10 cellular contexts compared by ENCODE assay signal in genomic region chr1:100721502-100722205, GRCh38. TPM values are rescaled to one million over a fixed set of nuclear protein-coding genes. Genes with fewer than 3 reads are reported as not detected.
DNase-seq lines count a peak whose midpoint lies in the region; TF ChIP-seq lines count a peak whose summit lies in the region.
"Had no signal": no experiment of that assay in that cellular context is flagged by ENCODE, and none has a peak within 500 bp of the region (broad histone marks: within the 10 kb centered on the region; RNA-seq: fewer than 3 reads in every experiment).

No MANE protein-coding gene starts in this region.

- CTCF ChIA-PET in CD8-positive, alpha-beta memory T cell (lab: Charles Lee): no interaction called here
- CTCF ChIA-PET in SK-N-SH (lab: Yijun Ruan, JAX): interaction anchor here (1.3 to 1.4 kb wide), 2 partner anchors 9 to 147 kb away, joined by 3 to 4 read pairs; no protein-coding TSS in a partner anchor

- H3K4me1 ChIP-seq in CD8-positive, alpha-beta memory T cell (ENCODE audit: insufficient read depth, low read length): no peaks in the 10 kb centered on the region
- H3K4me1 ChIP-seq in SK-N-SH (ENCODE audit: control insufficient read depth in 1 of 2, insufficient read depth in 2 of 2, low read depth in 1 of 2, low read length in 1 of 2): peaks cover 0 to 6% of the 10 kb centered on the region in 2 experiments; a peak in 3 of 4 replicates
- H3K4me1 ChIP-seq: body of pancreas had no signal

- peak overlapping the region; percentile 54; the same call in 1 of the 2 replicates for H3K9ac ChIP-seq in SK-N-SH

- H3F3A ChIP-seq in SK-N-SH (replicated peaks; ENCODE audit: insufficient read depth): peaks cover 21% of the 10 kb centered on the region

- POLR2A ChIA-PET in CD8-positive, alpha-beta memory T cell (lab: Charles Lee): no interaction called here
- POLR2A ChIA-PET in SK-N-SH (lab: Yijun Ruan, JAX): no interaction called here

- H3K27ac ChIP-seq in CD8-positive, alpha-beta memory T cell (ENCODE audit: low read depth, low read length): no peak overlapping the region
- H3K27ac ChIP-seq in SK-N-SH (ENCODE audit: low read depth in 2 of 2, low read length in 1 of 2): peak overlapping the region; percentile 86 to 90

- no peaks in the 10 kb centered on the region for H3K9me2 ChIP-seq in SK-N-SH

- peak overlapping the region; percentile 68 for H3K4me2 ChIP-seq in SK-N-SH

- H3K36me3 Mint-ChIP-seq in CD8-positive, alpha-beta memory T cell: no peaks in the 10 kb centered on the region

- 10% methylated on average over 9 of the region's 9 CpGs for WGBS in SK-N-SH (ENCODE audit: low lambda C conversion rate)

- no peaks in the 10 kb centered on the region for H3K27me3 ChIP-seq in CD8-positive, alpha-beta memory T cell (ENCODE audit: insufficient read depth, low read length, poor library complexity, severe bottlenecking)
- H3K27me3 ChIP-seq in SK-N-SH (ENCODE audit: insufficient read depth): no peaks in the 10 kb centered on the region
- H3K27me3 ChIP-seq: body of pancreas had no signal

- no peaks in the 10 kb centered on the region for H3K79me2 ChIP-seq in SK-N-SH (ENCODE audit: insufficient read depth)

- H3K4me3 Mint-ChIP-seq in CD8-positive, alpha-beta memory T cell: peak overlapping the region in 6 of 7 donors; percentile 1 to 80 (median 42)
- H3K4me3 Mint-ChIP-seq: T-helper 17 cell had no signal

- H2AFZ ChIP-seq in SK-N-SH (ENCODE audit: low read depth): peak overlapping the region; percentile 81; the same call in 1 of the 2 replicates

- TF ChIP-seq CTCF in SK-N-SH (IDR thresholded peaks at IDR 0.05): no peak
- no peak for TF ChIP-seq CTCF in fibroblast of villous mesenchyme (IDR thresholded peaks at IDR 0.05; ENCODE audit: insufficient read depth, low read depth, low read length)

- no peaks in the 10 kb centered on the region for H3K9me3 Mint-ChIP-seq in CD8-positive, alpha-beta memory T cell

- no peak overlapping the region for H3K4me3 ChIP-seq in CD8-positive, alpha-beta memory T cell (ENCODE audit: low read length)
- H3K4me3 ChIP-seq in SK-N-SH (ENCODE audit: low read depth in 2 of 2, low read length in 1 of 2): peak overlapping the region; percentile 39 to 48
- peak overlapping the region; percentile 75 for H3K4me3 ChIP-seq in fibroblast of villous mesenchyme (ENCODE audit: low read depth, low read length)
- H3K4me3 ChIP-seq: body of pancreas had no signal

- peaks cover 3 to 22% (median 10%) of the 10 kb centered on the region in 3 donors for H3K4me1 Mint-ChIP-seq in CD8-positive, alpha-beta memory T cell

- TF ChIP-seq EP300 in SK-N-SH (IDR thresholded peaks at IDR 0.05; ENCODE audit: borderline replicate concordance in 1 of 2, low read depth in 1 of 2, low read length in 1 of 2): peak in 1 of 2 experiments; percentile 73; a peak in 2 of 4 replicates

- H3K27me3 Mint-ChIP-seq in CD8-positive, alpha-beta memory T cell: peaks cover 0 to 9% of the 10 kb centered on the region in 2 donors

- H3K9me3 ChIP-seq in CD8-positive, alpha-beta memory T cell (ENCODE audit: low read length): no peaks in the 10 kb centered on the region
- H3K9me3 ChIP-seq in SK-N-SH: no peaks in the 10 kb centered on the region
- H3K9me3 ChIP-seq: body of pancreas had no signal

- no peak for TF ChIP-seq RAD21 in SK-N-SH (IDR thresholded peaks at IDR 0.05; ENCODE audit: low read length)

- H3K27ac Mint-ChIP-seq in CD8-positive, alpha-beta memory T cell: peak overlapping the region in 1 of 8 donors; percentile 12
- H3K27ac Mint-ChIP-seq: T-helper 17 cell had no signal

- no peaks in the 10 kb centered on the region for H4K20me1 ChIP-seq in SK-N-SH (ENCODE audit: insufficient read depth)

- DNase-seq in CD8-positive, alpha-beta memory T cell: no peak
- DNase-seq in SK-N-SH (no peak), fibroblast of villous mesenchyme (ENCODE audit: low read depth) (peak; percentile 98), retina (peak; percentile 15), DMS153 (lab: John Stamatoyannopoulos, UW) (no peak), HuH-7 (ENCODE audit: low spot score) (no peak), midbrain (lab: John Stamatoyannopoulos, UW) (no peak)
- no peak for DNase-seq in stimulated activated naive CD4-positive, alpha-beta T cell (lab: John Stamatoyannopoulos, UW)
- DNase-seq: T-helper 17 cell had no signal

- H3K36me3 ChIP-seq in CD8-positive, alpha-beta memory T cell (ENCODE audit: insufficient read depth, low read length): no peaks in the 10 kb centered on the region
- no peaks in the 10 kb centered on the region for H3K36me3 ChIP-seq in SK-N-SH (replicated peaks in 1 of 2; ENCODE audit: control insufficient read depth in 1 of 2, insufficient read depth in 2 of 2, low read length in 1 of 2)

TF ChIP-seq in SK-N-SH, 30 proteins besides CTCF, POLR2A, EP300 and RAD21:
- TF ChIP-seq, protein P1, sequence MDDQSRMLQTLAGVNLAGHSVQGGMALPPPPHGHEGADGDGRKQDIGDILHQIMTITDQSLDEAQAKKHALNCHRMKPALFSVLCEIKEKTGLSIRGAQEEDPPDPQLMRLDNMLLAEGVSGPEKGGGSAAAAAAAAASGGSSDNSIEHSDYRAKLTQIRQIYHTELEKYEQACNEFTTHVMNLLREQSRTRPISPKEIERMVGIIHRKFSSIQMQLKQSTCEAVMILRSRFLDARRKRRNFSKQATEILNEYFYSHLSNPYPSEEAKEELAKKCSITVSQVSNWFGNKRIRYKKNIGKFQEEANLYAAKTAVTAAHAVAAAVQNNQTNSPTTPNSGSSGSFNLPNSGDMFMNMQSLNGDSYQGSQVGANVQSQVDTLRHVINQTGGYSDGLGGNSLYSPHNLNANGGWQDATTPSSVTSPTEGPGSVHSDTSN (IDR thresholded peaks at IDR 0.05): peak; percentile 62; the same call in 1 of the 2 replicates
- peak; percentile 69 for TF ChIP-seq POLR2AphosphoS5 (IDR thresholded peaks at IDR 0.05; ENCODE audit: low read depth, low read length)
- TF ChIP-seq ELF1 (IDR thresholded peaks at IDR 0.05): no peak
- TF ChIP-seq TEAD4 (IDR thresholded peaks at IDR 0.05; ENCODE audit: borderline replicate concordance, insufficient read depth): peak; percentile 48; the same call in 1 of the 2 replicates
- TF ChIP-seq SIN3A (IDR thresholded peaks at IDR 0.05; ENCODE audit: borderline replicate concordance, low read depth, low read length): 0 out of 2 replicates have a peak, but pooled peaks have one; percentile 19
- TF ChIP-seq TCF12 (IDR thresholded peaks at IDR 0.05): peak; percentile 95
- peak; percentile 3 for TF ChIP-seq JUND (IDR thresholded peaks at IDR 0.05)
- TF ChIP-seq FOXM1 (IDR thresholded peaks at IDR 0.05; ENCODE audit: low read depth): 0 out of 2 replicates have a peak, but pooled peaks have one; percentile 14
- TF ChIP-seq, protein P2, sequence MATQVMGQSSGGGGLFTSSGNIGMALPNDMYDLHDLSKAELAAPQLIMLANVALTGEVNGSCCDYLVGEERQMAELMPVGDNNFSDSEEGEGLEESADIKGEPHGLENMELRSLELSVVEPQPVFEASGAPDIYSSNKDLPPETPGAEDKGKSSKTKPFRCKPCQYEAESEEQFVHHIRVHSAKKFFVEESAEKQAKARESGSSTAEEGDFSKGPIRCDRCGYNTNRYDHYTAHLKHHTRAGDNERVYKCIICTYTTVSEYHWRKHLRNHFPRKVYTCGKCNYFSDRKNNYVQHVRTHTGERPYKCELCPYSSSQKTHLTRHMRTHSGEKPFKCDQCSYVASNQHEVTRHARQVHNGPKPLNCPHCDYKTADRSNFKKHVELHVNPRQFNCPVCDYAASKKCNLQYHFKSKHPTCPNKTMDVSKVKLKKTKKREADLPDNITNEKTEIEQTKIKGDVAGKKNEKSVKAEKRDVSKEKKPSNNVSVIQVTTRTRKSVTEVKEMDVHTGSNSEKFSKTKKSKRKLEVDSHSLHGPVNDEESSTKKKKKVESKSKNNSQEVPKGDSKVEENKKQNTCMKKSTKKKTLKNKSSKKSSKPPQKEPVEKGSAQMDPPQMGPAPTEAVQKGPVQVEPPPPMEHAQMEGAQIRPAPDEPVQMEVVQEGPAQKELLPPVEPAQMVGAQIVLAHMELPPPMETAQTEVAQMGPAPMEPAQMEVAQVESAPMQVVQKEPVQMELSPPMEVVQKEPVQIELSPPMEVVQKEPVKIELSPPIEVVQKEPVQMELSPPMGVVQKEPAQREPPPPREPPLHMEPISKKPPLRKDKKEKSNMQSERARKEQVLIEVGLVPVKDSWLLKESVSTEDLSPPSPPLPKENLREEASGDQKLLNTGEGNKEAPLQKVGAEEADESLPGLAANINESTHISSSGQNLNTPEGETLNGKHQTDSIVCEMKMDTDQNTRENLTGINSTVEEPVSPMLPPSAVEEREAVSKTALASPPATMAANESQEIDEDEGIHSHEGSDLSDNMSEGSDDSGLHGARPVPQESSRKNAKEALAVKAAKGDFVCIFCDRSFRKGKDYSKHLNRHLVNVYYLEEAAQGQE (IDR thresholded peaks at IDR 0.05; ENCODE audit: low read depth, low read length): peak; percentile 39; the same call in 1 of the 2 replicates
- TF ChIP-seq MAX (IDR thresholded peaks at IDR 0.05; ENCODE audit: low read depth): peak; percentile 55; the same call in 1 of the 2 replicates
- no peak for TF ChIP-seq YY1 (IDR thresholded peaks at IDR 0.05; ENCODE audit: low read depth)

RNA-seq across cellular contexts. Expression of gene VCAM1, which starts 2.1 kb away (rescaled TPM):
- total RNA-seq in CD8-positive, alpha-beta memory T cell: 1 to 10 TPM; 3.5 to 4.0 TPM
- polyA plus RNA-seq in CD8-positive, alpha-beta memory T cell: 0.51 TPM
- polyA plus RNA-seq in SK-N-SH (2012; rRNA removed): 5.0 and 7.2 TPM in 2 replicates
- polyA plus RNA-seq in SK-N-SH (2012; cell fraction: cytosol; rRNA removed): 7.2 and 7.6 TPM in 2 replicates
- 3.7 and 10.9 TPM in 2 replicates for polyA plus RNA-seq in SK-N-SH (2012; cell fraction: nucleus; rRNA removed)
- 28.3 and 54.8 TPM in 2 replicates for total RNA-seq in fibroblast of villous mesenchyme
- total RNA-seq: T-helper 17 cell had no signal

Comparison
In these comparisons a context has a peak if more than half of its experiments do, and no peak if none do; other contexts are left out.
1. DNase-seq: peak in fibroblast of villous mesenchyme (single experiment) and retina (single experiment); none in CD8-positive, alpha-beta memory T cell (0 of 5), SK-N-SH (single experiment), DMS153 (single experiment), HuH-7 (single experiment), midbrain (single experiment) and stimulated activated naive CD4-positive, alpha-beta T cell (0 of 6).